Comparison of ENCODE assay signal across 11 cellular contexts in the genomic region with DNA sequence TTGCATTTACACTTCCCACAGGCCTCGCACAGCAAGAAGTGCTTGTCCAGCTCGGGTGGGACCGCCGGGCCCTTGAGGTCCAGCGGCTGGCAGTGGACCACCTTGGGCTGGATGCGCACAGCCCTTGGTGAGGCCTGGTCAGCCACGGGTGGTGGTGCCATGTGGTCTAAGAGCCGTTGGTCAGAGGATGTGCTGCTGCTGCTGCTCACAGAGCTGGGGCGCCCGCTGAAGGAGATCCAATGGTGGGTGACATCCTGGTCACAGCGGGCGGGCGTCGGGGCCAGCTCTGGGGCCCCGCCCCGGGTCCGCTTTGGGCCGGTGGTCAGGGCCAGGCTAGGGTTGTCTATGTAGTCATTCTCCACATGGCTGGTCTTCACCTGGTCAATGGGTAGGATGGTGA.
"Had no signal": no experiment of that assay in that cellular context is flagged by ENCODE, and none has a peak within 500 bp of the region (broad histone marks: within the 10 kb centered on the region; RNA-seq: fewer than 3 reads in every experiment).

No MANE protein-coding gene starts in this region.

- H3K27me3 ChIP-seq: hepatocyte, right lobe of liver had no signal

- H3K27ac Mint-ChIP-seq: activated naive CD8-positive, alpha-beta T cell treated with anti-CD3 and anti-CD28 coated beads, Interleukin-2, amount 10 ng/mL, durations not matched to agents 7 days and 5 days; activated T-helper 1 cell treated with anti-CD3 and anti-CD28 coated beads, Interleukin-12 subunit alpha, Interleukin-12 subunit beta, Interleukin-2, Interleukin-4 antibody, amounts not matched to agents 30 ng/mL and 10 ng/mL and 1 ng/mL, durations not matched to agents 14 hours and 24 hours and 36 hours; T-helper 2 cell treated with Interferon-gamma antibody and Interleukin-4, amounts not matched to agents 5 μg/mL and 100 μg/mL, for 36 hours had no signal

- H3K4me3 Mint-ChIP-seq: activated naive CD8-positive, alpha-beta T cell treated with anti-CD3 and anti-CD28 coated beads, Interleukin-2, amount 10 ng/mL, durations not matched to agents 7 days and 5 days; activated T-helper 1 cell treated with anti-CD3 and anti-CD28 coated beads, Interleukin-12 subunit alpha, Interleukin-12 subunit beta, Interleukin-2, Interleukin-4 antibody, amounts not matched to agents 30 ng/mL and 10 ng/mL and 1 ng/mL, durations not matched to agents 14 hours and 24 hours and 36 hours; T-helper 2 cell treated with Interferon-gamma antibody and Interleukin-4, amounts not matched to agents 5 μg/mL and 100 μg/mL, for 36 hours had no signal

- H3K4me2 ChIP-seq: hepatocyte had no signal

- H3K9me3 ChIP-seq: left lung, right lobe of liver, spleen had no signal

- H3K9me3 Mint-ChIP-seq: activated naive CD8-positive, alpha-beta T cell treated with anti-CD3 and anti-CD28 coated beads, Interleukin-2, amount 10 ng/mL, durations not matched to agents 7 days and 5 days; activated T-helper 1 cell treated with anti-CD3 and anti-CD28 coated beads, Interleukin-12 subunit alpha, Interleukin-12 subunit beta, Interleukin-2, Interleukin-4 antibody, amounts not matched to agents 30 ng/mL and 10 ng/mL and 1 ng/mL, durations not matched to agents 14 hours and 24 hours and 36 hours; T-helper 2 cell treated with Interferon-gamma antibody and Interleukin-4, amounts not matched to agents 5 μg/mL and 100 μg/mL, for 36 hours had no signal

- H2AFZ ChIP-seq: hepatocyte had no signal

- H3K27ac ChIP-seq: hepatocyte, right lobe of liver had no signal

- H3K4me3 ChIP-seq: hepatocyte, left lung, right lobe of liver, spleen had no signal

- DNase-seq: activated CD4-positive, alpha-beta T cell treated with anti-CD3 and anti-CD28 coated beads, Interleukin-2, amount 50 U/mL, for 1 hour; activated CD8-positive, alpha-beta memory T cell treated with anti-CD3 and anti-CD28 coated beads for 24 hours; activated naive CD8-positive, alpha-beta T cell treated with anti-CD3 and anti-CD28 coated beads, Interleukin-2, amount 10 ng/mL, durations not matched to agents 7 days and 5 days; anterior cingulate cortex; islet precursor cell; left lung; right lobe of liver; spleen had no signal

- H3K27me3 Mint-ChIP-seq: activated naive CD8-positive, alpha-beta T cell treated with anti-CD3 and anti-CD28 coated beads, Interleukin-2, amount 10 ng/mL, durations not matched to agents 7 days and 5 days had no signal
